Comparison of ENCODE assay signal across 8 cellular contexts in genomic region chr11:128627666-128628342, GRCh38. TPM values are rescaled to one million over a fixed set of nuclear protein-coding genes. Genes with fewer than 3 reads are reported as not detected.
A peak's percentile ranks its signal among the peaks of the same experiment; 100 is the strongest.
DNase-seq lines count a peak whose midpoint lies in the region; ATAC-seq lines count a peak whose summit lies in the region.

No MANE protein-coding gene starts in this region.

- H3K27ac Mint-ChIP-seq in activated CD8-positive, alpha-beta memory T cell treated with anti-CD3 and anti-CD28 coated beads, Interleukin-2, amount 10 ng/mL, durations not matched to agents 7 days and 5 days = peak overlapping the region; percentile 93
- H3K27ac Mint-ChIP-seq in activated naive CD4-positive, alpha-beta T cell treated with anti-CD3 and anti-CD28 coated beads, Interleukin-2, amount 50 U/mL, for 72 hours = peak overlapping the region; percentile 84 to 94
- H3K27ac Mint-ChIP-seq in stimulated activated naive B cell treated with anti-CD40 and anti-IgM and Interleukin-4, amounts not matched to agents 10 μg/mL and 1 μg/mL and 100 μg/mL, for 72 hours = peak overlapping the region; percentile 85

- no peaks in the 10 kb centered on the region for H3K36me3 Mint-ChIP-seq in activated CD8-positive, alpha-beta memory T cell treated with anti-CD3 and anti-CD28 coated beads, Interleukin-2, amount 10 ng/mL, durations not matched to agents 7 days and 5 days
- H3K36me3 Mint-ChIP-seq in activated naive CD4-positive, alpha-beta T cell treated with anti-CD3 and anti-CD28 coated beads, Interleukin-2, amount 50 U/mL, for 72 hours = peaks cover 0 to 4% of the 10 kb centered on the region in 2 donors
- H3K36me3 Mint-ChIP-seq in stimulated activated naive B cell treated with anti-CD40 and anti-IgM and Interleukin-4, amounts not matched to agents 10 μg/mL and 1 μg/mL and 100 μg/mL, for 72 hours = peaks cover 0 to 2% of the 10 kb centered on the region in 2 donors

- peak; percentile 37 for ATAC-seq in activated CD8-positive, alpha-beta memory T cell treated with anti-CD3 and anti-CD28 coated beads, Interleukin-2, amount 10 ng/mL, durations not matched to agents 7 days and 5 days
- ATAC-seq in HG02981 (IDR thresholded peaks at IDR 0.05; ENCODE audit: unreplicated experiment) (peak; percentile 43), GM21723 (IDR thresholded peaks at IDR 0.05; ENCODE audit: unreplicated experiment) (no peak)
- ATAC-seq in activated naive CD4-positive, alpha-beta T cell treated with anti-CD3 and anti-CD28 coated beads, Interleukin-2, amount 50 U/mL, for 72 hours = peak; percentile 44 to 51
- ATAC-seq in stimulated activated naive B cell treated with anti-CD40 and anti-IgM and Interleukin-4, amounts not matched to agents 10 μg/mL and 1 μg/mL and 100 μg/mL, for 72 hours (replicated peaks) = peak in 1 of 2 donors; percentile 19

- no peaks in the 10 kb centered on the region for H3K9me3 Mint-ChIP-seq in activated CD8-positive, alpha-beta memory T cell treated with anti-CD3 and anti-CD28 coated beads, Interleukin-2, amount 10 ng/mL, durations not matched to agents 7 days and 5 days (ENCODE audit: low read depth)
- H3K9me3 Mint-ChIP-seq in activated naive CD4-positive, alpha-beta T cell treated with anti-CD3 and anti-CD28 coated beads, Interleukin-2, amount 50 U/mL, for 72 hours = peaks cover 0 to 3% of the 10 kb centered on the region in 2 donors
- H3K9me3 Mint-ChIP-seq in stimulated activated naive B cell treated with anti-CD40 and anti-IgM and Interleukin-4, amounts not matched to agents 10 μg/mL and 1 μg/mL and 100 μg/mL, for 72 hours = no peaks in the 10 kb centered on the region

- peaks cover 87% of the 10 kb centered on the region for H3K4me1 Mint-ChIP-seq in activated CD8-positive, alpha-beta memory T cell treated with anti-CD3 and anti-CD28 coated beads, Interleukin-2, amount 10 ng/mL, durations not matched to agents 7 days and 5 days
- peaks cover 72 to 99% of the 10 kb centered on the region in 2 donors for H3K4me1 Mint-ChIP-seq in stimulated activated naive B cell treated with anti-CD40 and anti-IgM and Interleukin-4, amounts not matched to agents 10 μg/mL and 1 μg/mL and 100 μg/mL, for 72 hours

- peak overlapping the region; percentile 56 for H3K4me3 Mint-ChIP-seq in activated CD8-positive, alpha-beta memory T cell treated with anti-CD3 and anti-CD28 coated beads, Interleukin-2, amount 10 ng/mL, durations not matched to agents 7 days and 5 days
- H3K4me3 Mint-ChIP-seq in stimulated activated naive B cell treated with anti-CD40 and anti-IgM and Interleukin-4, amounts not matched to agents 10 μg/mL and 1 μg/mL and 100 μg/mL, for 72 hours = peak overlapping the region; percentile 17 to 65

- no peaks in the 10 kb centered on the region for H3K27me3 Mint-ChIP-seq in activated CD8-positive, alpha-beta memory T cell treated with anti-CD3 and anti-CD28 coated beads, Interleukin-2, amount 10 ng/mL, durations not matched to agents 7 days and 5 days
- no peaks in the 10 kb centered on the region for H3K27me3 Mint-ChIP-seq in stimulated activated naive B cell treated with anti-CD40 and anti-IgM and Interleukin-4, amounts not matched to agents 10 μg/mL and 1 μg/mL and 100 μg/mL, for 72 hours

- CTCF ChIA-PET in activated CD8-positive, alpha-beta memory T cell treated with anti-CD3 and anti-CD28 coated beads, Interleukin-2, amount 10 ng/mL, durations not matched to agents 7 days and 5 days (lab: Charles Lee) = interaction anchor here (0.6 to 9.5 kb wide), 28 partner anchors 8 to 469 kb away, joined by 3 to 190 read pairs (median 4); no protein-coding TSS in a partner anchor

- DNase-seq in activated CD8-positive, alpha-beta memory T cell treated with anti-CD3 and anti-CD28 coated beads, Interleukin-2, amount 10 ng/mL, durations not matched to agents 7 days and 5 days = peak; percentile 67
- no peak for DNase-seq in activated CD8-positive, alpha-beta memory T cell treated with anti-CD3 and anti-CD28 coated beads, Interleukin-2, amount 50 U/mL, for 4 hours
- DNase-seq in activated naive CD4-positive, alpha-beta T cell treated with anti-CD3 and anti-CD28 coated beads, Interleukin-2, amount 50 U/mL, for 72 hours (ENCODE audit: low spot score in 2 of 2) = peak in 1 of 2 donors; percentile 38
- DNase-seq in stimulated activated naive B cell treated with anti-CD40 and anti-IgM and Interleukin-4, amounts not matched to agents 10 μg/mL and 1 μg/mL and 100 μg/mL, for 72 hours = no peak
- DNase-seq in inferior parietal cortex (ENCODE audit: extremely low spot score) = no peak
- DNase-seq in AG08396 (ENCODE audit: low spot score) = no peak

RNA-seq across cellular contexts. Expression of gene ETS1, which starts 40.4 kb away (rescaled TPM):
- 100 to 1,000 TPM; 408 to 671 TPM for total RNA-seq in activated CD8-positive, alpha-beta memory T cell treated with anti-CD3 and anti-CD28 coated beads, Interleukin-2, amount 10 ng/mL, durations not matched to agents 7 days and 5 days
- 100 to 1,000 TPM; 176 to 461 TPM for total RNA-seq in activated naive CD4-positive, alpha-beta T cell treated with anti-CD3 and anti-CD28 coated beads, Interleukin-2, amount 50 U/mL, for 72 hours
